ENCODE assay signal across 22 cellular contexts in the genomic region with DNA sequence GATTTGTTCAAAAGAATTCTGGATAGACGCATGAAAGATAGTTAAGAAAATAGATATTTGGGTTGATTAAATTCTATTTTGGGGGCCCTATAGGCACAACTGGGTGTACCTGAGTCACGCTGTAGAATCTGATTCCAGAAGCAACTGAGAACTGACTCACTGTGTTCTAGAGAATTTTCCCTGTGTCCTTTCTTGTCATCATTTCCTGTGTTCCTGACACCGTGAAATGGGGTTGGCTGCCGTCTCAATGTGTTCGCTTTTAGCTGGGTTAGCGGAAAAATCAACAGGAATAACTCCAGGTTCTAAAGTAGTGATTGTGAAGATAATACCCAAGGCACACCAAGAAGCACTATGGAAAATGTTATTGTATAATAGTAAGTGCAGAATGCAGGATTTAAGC. TPM values are rescaled to one million over a fixed set of nuclear protein-coding genes. Genes with fewer than 3 reads are reported as not detected.
A peak's percentile ranks its signal among the peaks of the same experiment; 100 is the strongest.
DNase-seq lines count a peak whose midpoint lies in the region; ATAC-seq, FAIRE-seq and TF ChIP-seq lines count a peak whose summit lies in the region.
"Had no signal": no experiment of that assay in that cellular context is flagged by ENCODE, and none has a peak within 500 bp of the region (broad histone marks: within the 10 kb centered on the region; RNA-seq: fewer than 3 reads in every experiment).

No MANE protein-coding gene starts in this region.

- no peak for FAIRE-seq in GM12891 (lab: Jason Lieb, UNC)
- FAIRE-seq: GM19239 had no signal

- H3K9me3 ChIP-seq in right cardiac atrium (ENCODE audit: control insufficient read depth, low read length) (no peaks in the 10 kb centered on the region), right lobe of liver (no peaks in the 10 kb centered on the region), stomach (no peaks in the 10 kb centered on the region)
- H3K9me3 ChIP-seq: vagina had no signal

- ATAC-seq in right cardiac atrium (peak; percentile 62 to 86), Right ventricle myocardium inferior (no peak), right lobe of liver (peak in 2 of 4 donors; percentile 17 to 47)
- ATAC-seq: activated naive CD4-positive, alpha-beta T cell treated with anti-CD3 and anti-CD28 coated beads, Interleukin-2, amount 50 U/mL, for 72 hours; activated T-cell treated with anti-CD3 and anti-CD28 coated beads, Interleukin-2, amount 50 U/mL, for 4 hours; natural killer cell treated with Interleukin-12 subunit alpha and Interleukin-12 subunit beta and Interleukin-15 and Interleukin-18, amount 100 ng/mL, for 72 hours had no signal

- TF ChIP-seq POLR2A in right lobe of liver (IDR thresholded peaks at IDR 0.05) (no peak), stomach (IDR thresholded peaks at IDR 0.05) (no peak), GM12891 (IDR thresholded peaks at IDR 0.05; ENCODE audit: low read depth, low read length) (no peak)

- H3K36me3 ChIP-seq in brain microvascular endothelial cell (replicated peaks): no peaks in the 10 kb centered on the region
- no peaks in the 10 kb centered on the region for H3K36me3 ChIP-seq in right lobe of liver
- H3K36me3 ChIP-seq in stomach: no peaks in the 10 kb centered on the region
- H3K36me3 ChIP-seq: cardiac muscle cell, vagina, WERI-Rb-1 had no signal

- H3K27ac ChIP-seq in right cardiac atrium (ENCODE audit: low read length) (peak overlapping the region; percentile 75), brain microvascular endothelial cell (peak overlapping the region; percentile 42), right lobe of liver (peak overlapping the region; percentile 36 to 51 (median 38)), stomach (peak overlapping the region in 4 of 5 donors; percentile 29 to 87 (median 70))
- H3K27ac ChIP-seq: cardiac muscle cell, RWPE1, vagina, WERI-Rb-1 had no signal

- TF ChIP-seq CTCF in brain microvascular endothelial cell (IDR thresholded peaks at IDR 0.05; ENCODE audit: low read depth, low read length, missing control alignments) (no peak), right lobe of liver (IDR thresholded peaks at IDR 0.05) (no peak), stomach (IDR thresholded peaks at IDR 0.05) (no peak)

- TF ChIP-seq EP300 in stomach (IDR thresholded peaks at IDR 0.05): no peak

- H3K4me3 ChIP-seq in right cardiac atrium (ENCODE audit: low read length) (no peak overlapping the region), brain microvascular endothelial cell (ENCODE audit: low read depth, low read length) (no peak overlapping the region), right lobe of liver (no peak overlapping the region), stomach (no peak overlapping the region)
- H3K4me3 ChIP-seq: cardiac muscle cell, lung, vagina had no signal

- WGBS in right cardiac atrium: 62% methylated on average over 6 of the region's 6 CpGs
- WGBS in right lobe of liver (ENCODE audit: insufficient coverage, low coverage, low lambda C conversion rate, missing lambda C conversion rate): 78% methylated on average over 6 of the region's 6 CpGs
- 50 to 70% (median 59%) methylated on average over 6 of the region's 6 CpGs for whole genome bisulfite sequencing in stomach, 5 donors

- in situ Hi-C loops in brain microvascular endothelial cell (cut with HindIII; ENCODE audit: low pct_ligation_motif_present, low sequenced_read_pairs): no loop called here

- no peaks in the 10 kb centered on the region for H3K27me3 ChIP-seq in right cardiac atrium (ENCODE audit: control insufficient read depth, insufficient read depth)
- H3K27me3 ChIP-seq in brain microvascular endothelial cell (replicated peaks): no peaks in the 10 kb centered on the region
- H3K27me3 ChIP-seq in right lobe of liver: no peaks in the 10 kb centered on the region
- no peaks in the 10 kb centered on the region for H3K27me3 ChIP-seq in stomach
- H3K27me3 ChIP-seq: cardiac muscle cell, vagina had no signal

- DNase-seq in right cardiac atrium: peak in 1 of 3 donors; percentile 31
- no peak for DNase-seq in Right ventricle myocardium inferior (ENCODE audit: missing footprints)
- peak; percentile 48 for DNase-seq in brain microvascular endothelial cell
- no peak for DNase-seq in right lobe of liver
- DNase-seq in stomach: no peak
- DNase-seq in nucleus accumbens (lab: John Stamatoyannopoulos, UW): no peak
- no peak for DNase-seq in GM12891 (ENCODE audit: insufficient read length, low spot score)
- no peak for DNase-seq in NCI-H146 treated with DMSO at 0.1 percent for 48 hours (lab: John Stamatoyannopoulos, UW; ENCODE audit: unreplicated experiment)
- DNase-seq: activated CD4-positive, alpha-beta memory T cell treated with anti-CD3 and anti-CD28 coated beads for 36 hours; activated T-cell treated with anti-CD3 and anti-CD28 coated beads, Interleukin-2, amount 50 U/mL, for 4 hours; CD4-positive, CD25-positive, alpha-beta regulatory T cell; Kasumi-1; NCI-H2171 treated with DMSO at 0.1 percent for 48 hours; T-helper 1 cell; WERI-Rb-1 had no signal

- H3K4me1 ChIP-seq in right cardiac atrium (ENCODE audit: control insufficient read depth, insufficient read depth, low read length) (no peaks in the 10 kb centered on the region), right lobe of liver (peaks cover 0 to 18% (median 3%) of the 10 kb centered on the region in 4 donors), stomach (peaks cover 0 to 58% (median 33%) of the 10 kb centered on the region in 4 donors)
- H3K4me1 ChIP-seq: vagina had no signal

- intact Hi-C loops in right cardiac atrium (cut with DNase I): loop anchor here in 1 of 4 donors (10.0 kb wide), 1 partner anchor 169 kb away; a partner anchor contains a TSS
- intact Hi-C loops in Right ventricle myocardium inferior (cut with DNase I): no loop called here
- intact Hi-C loops in right lobe of liver (cut with DNase I): no loop called here
- intact Hi-C loops in stomach (cut with DNase I; ENCODE audit: low total_unique reads): no loop called here

TF ChIP-seq in GM12891, 5 proteins besides CTCF, POLR2A, EP300 and RAD21:
- TF ChIP-seq SPI1 (IDR thresholded peaks at IDR 0.05; ENCODE audit: low read depth, low read length) (no peak), PAX5 (IDR thresholded peaks at IDR 0.05; ENCODE audit: insufficient read depth, low read length, severe bottlenecking) (no peak), POU2F2 (IDR thresholded peaks at IDR 0.05; ENCODE audit: low read depth, low read length) (no peak), POLR2AphosphoS5 (IDR thresholded peaks at IDR 0.05; ENCODE audit: low read depth, low read length) (no peak), TAF1 (IDR thresholded peaks at IDR 0.05; ENCODE audit: low read depth, low read length) (no peak)
TF ChIP-seq in GM12891: peak in this region for 0.

RNA-seq across cellular contexts. Expression of a gene that starts 5.0 kb away (rescaled TPM):
- 10 to 100 TPM in 1 of 4 donors, 1 to 10 TPM in 3; 5.2 to 10.4 (median 7.7) TPM for total RNA-seq in right cardiac atrium
- 3.4 TPM for polyA plus RNA-seq in right cardiac atrium
- 51.9 TPM for total RNA-seq in Right ventricle myocardium inferior
- total RNA-seq in right lobe of liver: 10 to 100 TPM in 2 of 6 experiments, 1 to 10 TPM in 4; 6.6 to 10.5 (median 9.3) TPM
- 100 to 1,000 TPM in 1 of 5 donors, 10 to 100 TPM in 4; 22.0 to 132 (median 50.0) TPM for total RNA-seq in stomach
- 10 to 100 TPM in 1 of 3 donors, 1 to 10 TPM in 2; 4.5 to 11.6 (median 7.3) TPM for polyA plus RNA-seq in stomach
- polyA plus RNA-seq in GM12891 (2012; ENCODE audit: low read depth, missing spikeins): 6.2 TPM
